1 cellular context compared by ENCODE assay signal in the genomic region with DNA sequence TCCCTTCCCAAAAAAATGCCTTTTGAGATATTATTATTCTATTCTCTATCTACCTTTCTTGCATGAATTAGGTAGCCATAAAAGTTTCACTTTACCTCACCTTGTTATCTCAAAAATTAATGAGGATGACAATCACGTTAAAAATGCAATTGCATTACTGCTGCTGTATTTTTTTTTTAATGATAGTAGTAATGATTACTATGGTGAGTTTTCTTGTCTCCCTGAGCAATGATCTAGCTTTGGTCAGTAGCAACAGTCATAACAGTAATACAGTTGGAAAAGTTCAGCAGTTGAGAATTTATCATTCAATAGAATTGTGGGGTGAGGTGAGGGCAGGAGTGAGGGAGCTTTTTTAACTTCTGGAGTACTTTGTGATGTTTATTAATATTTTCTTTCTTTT.
TF ChIP-seq lines count a peak whose summit lies in the region.

TSS of gene EFCAB5 (plus strand) at position 301 of the 400 bp plus-strand sequence. CDS start 163 bp downstream, outside the sequence.

TF ChIP-seq in A549, 52 proteins besides CTCF, POLR2A, EP300 and RAD21:
- TF ChIP-seq, protein P1, sequence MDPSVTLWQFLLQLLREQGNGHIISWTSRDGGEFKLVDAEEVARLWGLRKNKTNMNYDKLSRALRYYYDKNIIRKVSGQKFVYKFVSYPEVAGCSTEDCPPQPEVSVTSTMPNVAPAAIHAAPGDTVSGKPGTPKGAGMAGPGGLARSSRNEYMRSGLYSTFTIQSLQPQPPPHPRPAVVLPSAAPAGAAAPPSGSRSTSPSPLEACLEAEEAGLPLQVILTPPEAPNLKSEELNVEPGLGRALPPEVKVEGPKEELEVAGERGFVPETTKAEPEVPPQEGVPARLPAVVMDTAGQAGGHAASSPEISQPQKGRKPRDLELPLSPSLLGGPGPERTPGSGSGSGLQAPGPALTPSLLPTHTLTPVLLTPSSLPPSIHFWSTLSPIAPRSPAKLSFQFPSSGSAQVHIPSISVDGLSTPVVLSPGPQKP (IDR thresholded peaks at IDR 0.05; ENCODE audit: low read depth, low read length) = no peak
- TF ChIP-seq CBX8 (IDR thresholded peaks at IDR 0.05) (no peak), ZSCAN20 (CRISPR knock-in tag; IDR thresholded peaks at IDR 0.05) (no peak), HOXB13 (CRISPR knock-in tag; IDR thresholded peaks at IDR 0.05; ENCODE audit: low read depth) (no peak), PBX3 (IDR thresholded peaks at IDR 0.05) (no peak), BHLHE40 (IDR thresholded peaks at IDR 0.05; ENCODE audit: low read depth, low read length) (no peak), FOXS1 (CRISPR knock-in tag; IDR thresholded peaks at IDR 0.05) (no peak), TFCP2L1 (CRISPR knock-in tag; IDR thresholded peaks at IDR 0.05) (no peak), MAFK (IDR thresholded peaks at IDR 0.05; ENCODE audit: partially characterized antibody) (no peak), ESRRA (IDR thresholded peaks at IDR 0.05; ENCODE audit: borderline replicate concordance, low read length) (no peak), KDM5A (IDR thresholded peaks at IDR 0.05) (no peak), NR3C1 (IDR thresholded peaks at IDR 0.05) (no peak), NPAS2 (CRISPR knock-in tag; IDR thresholded peaks at IDR 0.05; ENCODE audit: borderline replicate concordance) (no peak), TP53 (CRISPR knock-in tag; IDR thresholded peaks at IDR 0.05) (no peak), EHMT2 (IDR thresholded peaks at IDR 0.05; ENCODE audit: low read depth) (no peak), JUN (IDR thresholded peaks at IDR 0.05) (no peak), HES2 (IDR thresholded peaks at IDR 0.05) (no peak)
